Comparison of ENCODE assay signal across 25 cellular contexts in genomic region chr2:2919026-2919425, GRCh38.
"Had no signal": no experiment of that assay in that cellular context is flagged by ENCODE, and none has a peak within 500 bp of the region (broad histone marks: within the 10 kb centered on the region; RNA-seq: fewer than 3 reads in every experiment).

No MANE protein-coding gene starts in this region.

- H3K9me3 Mint-ChIP-seq: activated CD4-positive, alpha-beta T cell treated with anti-CD3 and anti-CD28 coated beads, Interleukin-2, amount 10 ng/mL, durations not matched to agents 24 days and 14 days; activated naive CD4-positive, alpha-beta T cell treated with anti-CD3 and anti-CD28 coated beads, Interleukin-2, amount 10 ng/mL, durations not matched to agents 7 days and 5 days had no signal

- H3K4me3 ChIP-seq: esophagus squamous epithelium, heart left ventricle had no signal

- H3K4me3 Mint-ChIP-seq: activated CD4-positive, alpha-beta memory T cell treated with anti-CD3 and anti-CD28 coated beads for 36 hours; activated CD4-positive, alpha-beta T cell treated with anti-CD3 and anti-CD28 coated beads for 36 hours; activated CD4-positive, alpha-beta T cell treated with anti-CD3 and anti-CD28 coated beads, Interleukin-2, amount 10 ng/mL, durations not matched to agents 24 days and 14 days; activated CD8-positive, alpha-beta T cell treated with anti-CD3 and anti-CD28 coated beads, Interleukin-2, amount 10 ng/mL, durations not matched to agents 7 days and 5 days; activated naive CD4-positive, alpha-beta T cell treated with anti-CD3 and anti-CD28 coated beads, Interleukin-2, amount 10 ng/mL, durations not matched to agents 7 days and 5 days; activated naive CD8-positive, alpha-beta T cell treated with anti-CD3 and anti-CD28 coated beads, Interleukin-2, amount 10 ng/mL, durations not matched to agents 7 days and 5 days; activated T-cell treated with anti-CD3 and anti-CD28 coated beads, Interleukin-2, amount 50 U/mL, for 24 hours; activated T-cell treated with anti-CD3 and anti-CD28 coated beads, Interleukin-2, amount 50 U/mL, for 72 hours; effector memory CD8-positive, alpha-beta T cell had no signal

- H3K4me1 ChIP-seq: esophagus squamous epithelium, heart left ventricle had no signal

- ATAC-seq: activated CD4-positive, alpha-beta T cell treated with anti-CD3 and anti-CD28 coated beads for 36 hours; activated CD8-positive, alpha-beta T cell treated with anti-CD3 and anti-CD28 coated beads, Interleukin-2, amount 10 ng/mL, durations not matched to agents 7 days and 5 days; activated naive CD4-positive, alpha-beta T cell treated with anti-CD3 and anti-CD28 coated beads, Interleukin-2, amount 50 U/mL, for 72 hours; activated T-cell treated with anti-CD3 and anti-CD28 coated beads, Interleukin-2, amount 50 U/mL, for 72 hours; effector memory CD8-positive, alpha-beta T cell; heart left ventricle; SK-N-SH treated with all-trans-retinoic acid at 6 μM for 48 hours had no signal

- DNase-seq: activated CD4-positive, alpha-beta memory T cell treated with anti-CD3 and anti-CD28 coated beads for 36 hours; activated CD4-positive, alpha-beta T cell treated with anti-CD3 and anti-CD28 coated beads for 36 hours; activated CD4-positive, alpha-beta T cell treated with anti-CD3 and anti-CD28 coated beads, Interleukin-2, amount 10 ng/mL, durations not matched to agents 24 days and 14 days; activated CD4-positive, CD25-positive, alpha-beta regulatory T cell; activated CD4-positive, CD25-positive, alpha-beta regulatory T cell treated with anti-CD3 and anti-CD28 coated beads, Interleukin-2, amount 50 U/mL, for 72 hours; activated CD8-positive, alpha-beta T cell treated with anti-CD3 and anti-CD28 coated beads, Interleukin-2, amount 10 ng/mL, durations not matched to agents 7 days and 5 days; activated gamma-delta T cell; activated naive CD4-positive, alpha-beta T cell; activated naive CD4-positive, alpha-beta T cell treated with anti-CD3 and anti-CD28 coated beads, Interleukin-2, amount 10 ng/mL, durations not matched to agents 7 days and 5 days; activated naive CD8-positive, alpha-beta T cell treated with anti-CD3 and anti-CD28 coated beads, Interleukin-2, amount 10 ng/mL, durations not matched to agents 7 days and 5 days; activated T-cell treated with anti-CD3 and anti-CD28 coated beads for 4 hours; activated T-cell treated with anti-CD3 and anti-CD28 coated beads, Interleukin-2, amount 50 U/mL, for 24 hours; activated T-cell treated with anti-CD3 and anti-CD28 coated beads, Interleukin-2, amount 50 U/mL, for 72 hours; caudate nucleus; cortex of kidney; dermis blood vessel endothelial cell; effector CD4-positive, alpha-beta T cell; effector memory CD8-positive, alpha-beta T cell; erythroblast; esophagus squamous epithelium; foreskin melanocyte; heart left ventricle; T-helper 2 cell had no signal

- H3K27me3 Mint-ChIP-seq: activated CD4-positive, alpha-beta T cell treated with anti-CD3 and anti-CD28 coated beads, Interleukin-2, amount 10 ng/mL, durations not matched to agents 24 days and 14 days had no signal

- H3K27me3 ChIP-seq: esophagus squamous epithelium, heart left ventricle had no signal

- H3K27ac ChIP-seq: esophagus squamous epithelium, heart left ventricle had no signal

- H3K27ac Mint-ChIP-seq: activated CD4-positive, alpha-beta memory T cell treated with anti-CD3 and anti-CD28 coated beads for 36 hours; activated CD4-positive, alpha-beta T cell treated with anti-CD3 and anti-CD28 coated beads for 36 hours; activated CD4-positive, alpha-beta T cell treated with anti-CD3 and anti-CD28 coated beads, Interleukin-2, amount 10 ng/mL, durations not matched to agents 24 days and 14 days; activated CD8-positive, alpha-beta T cell treated with anti-CD3 and anti-CD28 coated beads, Interleukin-2, amount 10 ng/mL, durations not matched to agents 7 days and 5 days; activated naive CD4-positive, alpha-beta T cell treated with anti-CD3 and anti-CD28 coated beads, Interleukin-2, amount 10 ng/mL, durations not matched to agents 7 days and 5 days; activated naive CD4-positive, alpha-beta T cell treated with anti-CD3 and anti-CD28 coated beads, Interleukin-2, amount 50 U/mL, for 72 hours; activated naive CD8-positive, alpha-beta T cell treated with anti-CD3 and anti-CD28 coated beads, Interleukin-2, amount 10 ng/mL, durations not matched to agents 7 days and 5 days; activated T-cell treated with anti-CD3 and anti-CD28 coated beads, Interleukin-2, amount 50 U/mL, for 24 hours; activated T-cell treated with anti-CD3 and anti-CD28 coated beads, Interleukin-2, amount 50 U/mL, for 72 hours; effector memory CD8-positive, alpha-beta T cell had no signal

- H3K4me1 Mint-ChIP-seq: activated CD4-positive, alpha-beta T cell treated with anti-CD3 and anti-CD28 coated beads for 36 hours; activated CD4-positive, alpha-beta T cell treated with anti-CD3 and anti-CD28 coated beads, Interleukin-2, amount 10 ng/mL, durations not matched to agents 24 days and 14 days; activated naive CD4-positive, alpha-beta T cell treated with anti-CD3 and anti-CD28 coated beads, Interleukin-2, amount 10 ng/mL, durations not matched to agents 7 days and 5 days; activated naive CD8-positive, alpha-beta T cell treated with anti-CD3 and anti-CD28 coated beads, Interleukin-2, amount 10 ng/mL, durations not matched to agents 7 days and 5 days had no signal

- H3K36me3 Mint-ChIP-seq: activated naive CD4-positive, alpha-beta T cell treated with anti-CD3 and anti-CD28 coated beads, Interleukin-2, amount 10 ng/mL, durations not matched to agents 7 days and 5 days; activated naive CD4-positive, alpha-beta T cell treated with anti-CD3 and anti-CD28 coated beads, Interleukin-2, amount 50 U/mL, for 72 hours; activated naive CD8-positive, alpha-beta T cell treated with anti-CD3 and anti-CD28 coated beads, Interleukin-2, amount 10 ng/mL, durations not matched to agents 7 days and 5 days had no signal
